Comparison of ENCODE assay signal across 6 cellular contexts in genomic region chr2:99153921-99154604, GRCh38. TPM values are rescaled to one million over a fixed set of nuclear protein-coding genes. Genes with fewer than 3 reads are reported as not detected.
DNase-seq lines count a peak whose midpoint lies in the region; ATAC-seq and TF ChIP-seq lines count a peak whose summit lies in the region.

No MANE protein-coding gene starts in this region.

- H3K79me1 ChIP-seq in neuronal stem cell (ENCODE audit: low read depth, low read length): no peaks in the 10 kb centered on the region

- H3K9me3 ChIP-seq in neuronal stem cell (replicated peaks in 1 of 2; ENCODE audit: control insufficient read depth in 2 of 2, insufficient read depth in 1 of 2, low read depth in 1 of 2, low read length in 2 of 2): peaks cover 0 to 1% of the 10 kb centered on the region in 2 donors

- H3K36me3 Mint-ChIP-seq in MCF 10A (ENCODE audit: insufficient read depth, unreplicated experiment): peaks cover 21% of the 10 kb centered on the region

- no peak overlapping the region for H2BK120ac ChIP-seq in neuronal stem cell (ENCODE audit: low read depth, low read length)

- H2AK5ac ChIP-seq in neuronal stem cell (ENCODE audit: low read depth, low read length): no peak overlapping the region

- no peak overlapping the region for H3K27ac ChIP-seq in neuronal stem cell (replicated peaks; ENCODE audit: low read length)

- H3K36me3 ChIP-seq in neuronal stem cell (replicated peaks in 1 of 2; ENCODE audit: control insufficient read depth in 2 of 2, insufficient read depth in 2 of 2, low read length in 2 of 2): peaks cover 0 to 22% of the 10 kb centered on the region in 2 donors

- peak overlapping the region; percentile 69 for H3K4me2 ChIP-seq in neuronal stem cell (ENCODE audit: insufficient read depth, low read length, poor library complexity, severe bottlenecking)

- CTCF ChIA-PET in MCF 10A (lab: Yijun Ruan, JAX): no interaction called here

- H4K8ac ChIP-seq in neuronal stem cell (ENCODE audit: low read depth, low read length): no peak overlapping the region

- intact Hi-C loops in MCF 10A (cut with micrococcal nuclease): loop anchor here (2.0 kb wide), 2 partner anchors 27 to 75 kb away; partner anchors contain the start of genes MITD1 and MRPL30

- no CpG with 5 or more reads among the region's 12 CpGs for WGBS in neuronal stem cell (ENCODE audit: extremely low coverage in 2 of 2, insufficient read length in 2 of 2, insufficient replicate concordance in 1 of 2), 2 donors

- no peaks in the 10 kb centered on the region for H3K27me3 Mint-ChIP-seq in MCF 10A (ENCODE audit: insufficient read depth, unreplicated experiment)

- no peak overlapping the region for H3K4ac ChIP-seq in neuronal stem cell (ENCODE audit: low read length)

- H3K14ac ChIP-seq in neuronal stem cell (ENCODE audit: low read length): no peak overlapping the region

- H2AFZ ChIP-seq in neuronal stem cell (ENCODE audit: low read length): peak overlapping the region; percentile 96

- no peak overlapping the region for H3K4me3 Mint-ChIP-seq in MCF 10A (ENCODE audit: unreplicated experiment)

- POLR2A ChIA-PET in MCF 10A (lab: Yijun Ruan, JAX): interaction anchor here (0.7 to 7.4 kb wide), 13 partner anchors 7 to 1582 kb away, joined by 3 to 139 read pairs (median 5); partner anchors contain the start of genes C2orf15, EIF5B, MITD1 and MRPL30

- no peak overlapping the region for H3K9ac ChIP-seq in neuronal stem cell (ENCODE audit: low read depth, low read length, poor library complexity)

- no peak overlapping the region for H4K91ac ChIP-seq in neuronal stem cell (ENCODE audit: low read depth, low read length, poor library complexity)

- H3K27ac Mint-ChIP-seq in MCF 10A (ENCODE audit: low read depth, unreplicated experiment): peak overlapping the region; percentile 95

- TF ChIP-seq CTCF in HFF-Myc (IDR thresholded peaks at IDR 0.05; ENCODE audit: low read depth, low read length, missing control alignments) (no peak), MCF 10A (IDR thresholded peaks at IDR 0.05; ENCODE audit: unreplicated experiment) (no peak)

- peak overlapping the region; percentile 78 for H3K4me3 ChIP-seq in HFF-Myc (replicated peaks; ENCODE audit: low read depth, low read length)
- H3K4me3 ChIP-seq in neuronal stem cell (ENCODE audit: low read length in 2 of 2): peak overlapping the region; percentile 81 to 84

- no peaks in the 10 kb centered on the region for H3K9me3 Mint-ChIP-seq in MCF 10A (ENCODE audit: unreplicated experiment)

- H3K18ac ChIP-seq in neuronal stem cell (ENCODE audit: low read length): no peak overlapping the region

- H2BK5ac ChIP-seq in neuronal stem cell (ENCODE audit: low read length): no peak overlapping the region

- H3K4me1 ChIP-seq in neuronal stem cell (ENCODE audit: control insufficient read depth in 2 of 2, insufficient read depth in 1 of 2, low read depth in 1 of 2, low read length in 2 of 2): peaks cover 2 to 10% of the 10 kb centered on the region in 2 donors

- DNase-seq in HFF-Myc (ENCODE audit: extremely low read depth, low read depth): no peak
- peak; percentile 30 for DNase-seq in MCF 10A (ENCODE audit: unreplicated experiment)
- DNase-seq in neuronal stem cell (ENCODE audit: low spot score): no peak
- no peak for DNase-seq in NCI-H526 (lab: John Stamatoyannopoulos, UW)

- H3K27me3 ChIP-seq in neuronal stem cell (ENCODE audit: control insufficient read depth in 3 of 3, insufficient read depth in 3 of 3, low read depth in 1 of 3, low read length in 3 of 3): no peaks in the 10 kb centered on the region

- no peak for ATAC-seq in HG03439 (IDR thresholded peaks at IDR 0.05; ENCODE audit: unreplicated experiment)
- ATAC-seq in GM18907 (IDR thresholded peaks at IDR 0.05; ENCODE audit: unreplicated experiment): no peak

- peaks cover 31% of the 10 kb centered on the region for H3K4me1 Mint-ChIP-seq in MCF 10A (ENCODE audit: insufficient read depth, unreplicated experiment)

- no peak overlapping the region for H3K23ac ChIP-seq in neuronal stem cell (ENCODE audit: low read depth, low read length, poor library complexity)

- no peak overlapping the region for H2BK12ac ChIP-seq in neuronal stem cell (ENCODE audit: low read length)

- H2BK15ac ChIP-seq in neuronal stem cell (ENCODE audit: low read length): no peak overlapping the region

- TSS peak; percentile 64 for BruUV-seq in MCF 10A (replicated peaks; lab: Mats Ljungman, UMichigan)

RNA-seq across cellular contexts. Expression of gene TSGA10, which starts 0.7 kb away (rescaled TPM):
- 7.9 and 11.6 TPM in 2 replicates for total RNA-seq in MCF 10A (2022)
- polyA plus RNA-seq in neuronal stem cell (2013, experiment 1 of 2): 13.1 TPM
- 12.7 TPM for polyA plus RNA-seq in neuronal stem cell (2013, experiment 2 of 2)

RNA-seq across cellular contexts. Expression of gene LIPT1, which starts 0.7 kb away (rescaled TPM):
- total RNA-seq in MCF 10A (2022): 13.1 TPM in 2 replicates
- 7.8 TPM for polyA plus RNA-seq in neuronal stem cell (2013, experiment 1 of 2)
- 7.9 TPM for polyA plus RNA-seq in neuronal stem cell (2013, experiment 2 of 2)

RNA-seq across cellular contexts. Expression of gene C2orf15, which starts 12.6 kb away (rescaled TPM):
- total RNA-seq in MCF 10A (2022): 0.74 and 0.93 TPM in 2 replicates
- 1.7 TPM for polyA plus RNA-seq in neuronal stem cell (2013, experiment 1 of 2)
- polyA plus RNA-seq in neuronal stem cell (2013, experiment 2 of 2): 1.9 TPM

RNA-seq across cellular contexts. Expression of gene MITD1, which starts 26.8 kb away (rescaled TPM):
- 19.1 and 21.2 TPM in 2 replicates for total RNA-seq in MCF 10A (2022)
- 57.4 TPM for polyA plus RNA-seq in neuronal stem cell (2013, experiment 1 of 2)
- 58.7 TPM for polyA plus RNA-seq in neuronal stem cell (2013, experiment 2 of 2)

RNA-seq across cellular contexts. Expression of gene MRPL30, which starts 26.9 kb away (rescaled TPM):
- total RNA-seq in MCF 10A (2022): 39.1 and 42.5 TPM in 2 replicates
- polyA plus RNA-seq in neuronal stem cell (2013, experiment 1 of 2): 45.6 TPM
- polyA plus RNA-seq in neuronal stem cell (2013, experiment 2 of 2): 46.4 TPM
